ENCODE assay signal across 26 cellular contexts in the genomic region with DNA sequence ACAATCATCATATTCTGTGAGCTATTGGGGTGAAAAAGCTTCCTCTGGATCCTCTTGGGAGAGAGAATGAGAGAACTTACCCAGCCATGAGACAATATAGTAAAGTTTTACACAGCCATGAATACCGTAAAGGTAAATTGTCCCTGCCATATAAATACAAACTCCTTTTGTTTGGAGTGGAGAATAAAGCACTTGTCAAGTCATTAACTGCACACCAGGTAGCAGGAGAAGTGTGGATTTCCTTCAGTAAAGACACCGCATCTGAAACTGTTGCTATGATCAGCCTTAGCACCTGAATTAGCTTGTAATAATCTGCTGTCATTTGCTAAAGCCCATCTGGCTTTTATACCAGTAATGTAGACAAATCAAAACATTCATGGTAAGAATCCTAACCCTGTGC.
DNase-seq lines count a peak whose midpoint lies in the region; ATAC-seq and TF ChIP-seq lines count a peak whose summit lies in the region.
"Had no signal": no experiment of that assay in that cellular context is flagged by ENCODE, and none has a peak within 500 bp of the region (broad histone marks: within the 10 kb centered on the region; RNA-seq: fewer than 3 reads in every experiment).

No MANE protein-coding gene starts in this region.

- no peak overlapping the region for H3K27ac ChIP-seq in brain microvascular endothelial cell
- H3K27ac ChIP-seq: gastrocnemius medialis, Peyer's patch, tibial nerve had no signal

- no peaks in the 10 kb centered on the region for H3K36me3 Mint-ChIP-seq in HFFc6 (ENCODE audit: low read depth)
- H3K36me3 Mint-ChIP-seq in activated T-helper 17 cell treated with anti-CD3 and anti-CD28 coated beads, Interleukin-2, amount 50 U/mL, for 72 hours (ENCODE audit: low read depth): no peaks in the 10 kb centered on the region
- H3K36me3 Mint-ChIP-seq: brain, CD14-positive monocyte, mesothelial cell of epicardium, naive B cell had no signal

- H3K9me3 ChIP-seq in mucosa of descending colon: no peaks in the 10 kb centered on the region
- H3K9me3 ChIP-seq: gastrocnemius medialis, Peyer's patch, tibial nerve had no signal

- DNase-seq in HFFc6 (no peak), NCI-H146 (lab: John Stamatoyannopoulos, UW) (peak; percentile 57), NCI-H748 treated with DMSO at 0.1 percent for 48 hours (lab: John Stamatoyannopoulos, UW) (peak; percentile 45), mucosa of descending colon (no peak), Right ventricle myocardium superior (no peak), brain microvascular endothelial cell (no peak)
- DNase-seq: activated CD4-positive, alpha-beta T cell treated with anti-CD3 and anti-CD28 coated beads for 1 hour; activated CD8-positive, alpha-beta memory T cell treated with anti-CD3 and anti-CD28 coated beads, Interleukin-2, amount 50 U/mL, for 48 hours; activated CD8-positive, alpha-beta T cell treated with anti-CD3 and anti-CD28 coated beads for 36 hours; activated naive CD4-positive, alpha-beta T cell treated with anti-CD3 and anti-CD28 coated beads, Interleukin-2, amount 50 U/mL, for 16 hours; Calu3; cerebellar nuclear complex; gastrocnemius medialis; kidney; naive B cell; NCI-H2029 treated with DMSO at 0.1 percent for 48 hours; NCI-H524 treated with DMSO at 0.1 percent for 48 hours; Peyer's patch; SIG-M5; stimulated activated CD4-positive, alpha-beta T cell treated with anti-CD3 and anti-CD28 coated beads, Interleukin-4, amount 100 ng/mL, for 24 hours had no signal

- in situ Hi-C loops in brain microvascular endothelial cell (cut with HindIII; ENCODE audit: low pct_ligation_motif_present, low sequenced_read_pairs): no loop called here

- H3K27me3 ChIP-seq in brain microvascular endothelial cell (replicated peaks): no peaks in the 10 kb centered on the region
- H3K27me3 ChIP-seq: gastrocnemius medialis, Peyer's patch, tibial nerve had no signal

- H3K36me3 ChIP-seq in mucosa of descending colon (ENCODE audit: low read depth) (no peaks in the 10 kb centered on the region), brain microvascular endothelial cell (replicated peaks) (no peaks in the 10 kb centered on the region)
- H3K36me3 ChIP-seq: gastrocnemius medialis, Peyer's patch, tibial nerve had no signal

- ATAC-seq in mucosa of descending colon: peak; percentile 78
- no peak for ATAC-seq in activated T-helper 17 cell treated with anti-CD3 and anti-CD28 coated beads, Interleukin-2, amount 50 U/mL, for 72 hours (replicated peaks)
- no peak for ATAC-seq in Right ventricle myocardium superior (ENCODE audit: poor library complexity)
- ATAC-seq: activated CD8-positive, alpha-beta T cell treated with anti-CD3 and anti-CD28 coated beads for 36 hours; gastrocnemius medialis had no signal

- no peak overlapping the region for H3K4me3 Mint-ChIP-seq in HFFc6
- no peak overlapping the region for H3K4me3 Mint-ChIP-seq in activated T-helper 17 cell treated with anti-CD3 and anti-CD28 coated beads, Interleukin-2, amount 50 U/mL, for 72 hours
- H3K4me3 Mint-ChIP-seq: activated CD8-positive, alpha-beta T cell treated with anti-CD3 and anti-CD28 coated beads for 36 hours; brain; CD14-positive monocyte; mesothelial cell of epicardium; naive B cell; T-helper 2 cell treated with Interferon-gamma antibody and Interleukin-4, amounts not matched to agents 5 μg/mL and 100 μg/mL, for 36 hours had no signal

- peak overlapping the region; percentile 77; the same call in 1 of the 2 replicates for H3K27ac Mint-ChIP-seq in HFFc6
- H3K27ac Mint-ChIP-seq in activated T-helper 17 cell treated with anti-CD3 and anti-CD28 coated beads, Interleukin-2, amount 50 U/mL, for 72 hours: no peak overlapping the region
- H3K27ac Mint-ChIP-seq: activated CD8-positive, alpha-beta T cell treated with anti-CD3 and anti-CD28 coated beads for 36 hours; mesothelial cell of epicardium; naive B cell; T-helper 2 cell treated with Interferon-gamma antibody and Interleukin-4, amounts not matched to agents 5 μg/mL and 100 μg/mL, for 36 hours had no signal

- H3K4me3 ChIP-seq in mucosa of descending colon: no peak overlapping the region
- no peak overlapping the region for H3K4me3 ChIP-seq in brain microvascular endothelial cell (ENCODE audit: low read depth, low read length)
- H3K4me3 ChIP-seq: gastrocnemius medialis, Peyer's patch, tibial nerve had no signal

- intact Hi-C loops in mucosa of descending colon (cut with DNase I, micrococcal nuclease) (no loop called here), Right ventricle myocardium superior (cut with DNase I) (no loop called here)

- H3K4me1 ChIP-seq in mucosa of descending colon (ENCODE audit: low read depth): no peaks in the 10 kb centered on the region
- H3K4me1 ChIP-seq: gastrocnemius medialis, Peyer's patch had no signal

- TF ChIP-seq CTCF in HFFc6 (IDR thresholded peaks at IDR 0.05): no peak
- TF ChIP-seq CTCF in mucosa of descending colon (IDR thresholded peaks at IDR 0.05): no peak
- no peak for TF ChIP-seq CTCF in brain microvascular endothelial cell (IDR thresholded peaks at IDR 0.05; ENCODE audit: low read depth, low read length, missing control alignments)

- H3K4me1 Mint-ChIP-seq in HFFc6 (ENCODE audit: low read depth): peaks cover 76% of the 10 kb centered on the region
- peaks cover 2% of the 10 kb centered on the region for H3K4me1 Mint-ChIP-seq in activated T-helper 17 cell treated with anti-CD3 and anti-CD28 coated beads, Interleukin-2, amount 50 U/mL, for 72 hours
- H3K4me1 Mint-ChIP-seq: mesothelial cell of epicardium, naive B cell had no signal

- peaks cover 2% of the 10 kb centered on the region; the same call in 1 of the 2 replicates for H3K27me3 Mint-ChIP-seq in HFFc6 (ENCODE audit: insufficient read depth)
- no peaks in the 10 kb centered on the region for H3K27me3 Mint-ChIP-seq in activated T-helper 17 cell treated with anti-CD3 and anti-CD28 coated beads, Interleukin-2, amount 50 U/mL, for 72 hours
- H3K27me3 Mint-ChIP-seq: activated CD8-positive, alpha-beta T cell treated with anti-CD3 and anti-CD28 coated beads for 36 hours; naive B cell had no signal

- H3K9me3 Mint-ChIP-seq in HFFc6: no peaks in the 10 kb centered on the region
- no peaks in the 10 kb centered on the region for H3K9me3 Mint-ChIP-seq in activated T-helper 17 cell treated with anti-CD3 and anti-CD28 coated beads, Interleukin-2, amount 50 U/mL, for 72 hours
- H3K9me3 Mint-ChIP-seq: activated CD8-positive, alpha-beta T cell treated with anti-CD3 and anti-CD28 coated beads for 36 hours; brain; CD14-positive monocyte; mesothelial cell of epicardium; T-helper 2 cell treated with Interferon-gamma antibody and Interleukin-4, amounts not matched to agents 5 μg/mL and 100 μg/mL, for 36 hours had no signal

Comparison
In these comparisons a context has a peak if more than half of its experiments do, and no peak if none do; other contexts are left out.
1. DNase-seq: peak in NCI-H146 (single experiment) and NCI-H748 treated with DMSO at 0.1 percent for 48 hours (single experiment); none in HFFc6 (single experiment), mucosa of descending colon (0 of 3), Right ventricle myocardium superior (single experiment) and brain microvascular endothelial cell (single experiment).